Comparison of ENCODE assay signal across 8 cellular contexts in genomic region chr14:24436355-24437019, GRCh38. TPM values are rescaled to one million over a fixed set of nuclear protein-coding genes. Genes with fewer than 3 reads are reported as not detected.
A peak's percentile ranks its signal among the peaks of the same experiment; 100 is the strongest.
DNase-seq lines count a peak whose midpoint lies in the region; ATAC-seq and TF ChIP-seq lines count a peak whose summit lies in the region.

No MANE protein-coding gene starts in this region.

- H3K4me3 ChIP-seq in lower lobe of right lung: no peak overlapping the region

- DNase-seq in CD4-positive, alpha-beta T cell: peak in 3 of 10 experiments; percentile 29 to 32 (median 29)
- DNase-seq in NCI-H1092 (lab: John Stamatoyannopoulos, UW): peak; percentile 39
- peak; percentile 26 to 70 for DNase-seq in SW 1271 (lab: John Stamatoyannopoulos, UW)
- no peak for DNase-seq in lower lobe of right lung
- DNase-seq in substantia nigra (lab: John Stamatoyannopoulos, UW): peak in 16 of 49 donors; percentile 17 to 55 (median 35)

- peak; percentile 62 for TF ChIP-seq CTCF in CD4-positive, alpha-beta T cell (IDR thresholded peaks at IDR 0.05)
- TF ChIP-seq CTCF in lower lobe of right lung (IDR thresholded peaks at IDR 0.05): peak; percentile 76

- H3K27me3 Mint-ChIP-seq in CD4-positive, alpha-beta T cell: no peaks in the 10 kb centered on the region
- H3K27me3 Mint-ChIP-seq in dendritic cell treated with granulocyte-macrophage colony-stimulating factor and Interleukin-4, amounts not matched to agents 40 ng/mL and 50 ng/mL, for 4 days: no peaks in the 10 kb centered on the region

- intact Hi-C loops in CD4-positive, alpha-beta T cell (cut with DNase I, micrococcal nuclease): loop anchor here (1.0 to 10.0 kb wide), 5 partner anchors 71 to 422 kb away; partner anchors contain the start of genes DCAF11 (in 1 of the 2) and NRL (in 1 of the 2)
- intact Hi-C loops in dendritic cell treated with granulocyte-macrophage colony-stimulating factor and Interleukin-4, amounts not matched to agents 40 ng/mL and 50 ng/mL, for 4 days (cut with micrococcal nuclease): loop anchor here (1.0 kb wide), 1 partner anchor 103 kb away; no protein-coding TSS in a partner anchor
- intact Hi-C loops in lower lobe of right lung (cut with DNase I): loop anchor here (5.0 kb wide), 1 partner anchor 109 kb away; no protein-coding TSS in a partner anchor

- POLR2A ChIA-PET in CD4-positive, alpha-beta T cell (lab: Charles Lee): interaction anchor here (0.8 to 10.8 kb wide), 9 partner anchors 9 to 223 kb away, joined by 3 to 270 read pairs (median 5); partner anchors contain the start of genes ADCY4, CHMP4A, CIDEB and NYNRIN

- peaks cover 90% of the 10 kb centered on the region for H3K36me3 ChIP-seq in lower lobe of right lung

- peaks cover 78% of the 10 kb centered on the region for H3K4me1 Mint-ChIP-seq in CD4-positive, alpha-beta T cell (ENCODE audit: low read depth)
- peaks cover 89% of the 10 kb centered on the region for H3K4me1 Mint-ChIP-seq in dendritic cell treated with granulocyte-macrophage colony-stimulating factor and Interleukin-4, amounts not matched to agents 40 ng/mL and 50 ng/mL, for 4 days (ENCODE audit: low read depth)

- H3K4me1 ChIP-seq in lower lobe of right lung: peaks cover 71% of the 10 kb centered on the region

- peak overlapping the region; percentile 68 for H3K4me3 Mint-ChIP-seq in CD4-positive, alpha-beta T cell
- peak overlapping the region; percentile 2 for H3K4me3 Mint-ChIP-seq in dendritic cell treated with granulocyte-macrophage colony-stimulating factor and Interleukin-4, amounts not matched to agents 40 ng/mL and 50 ng/mL, for 4 days

- H3K27ac Mint-ChIP-seq in CD4-positive, alpha-beta T cell: peak overlapping the region; percentile 68
- peak overlapping the region; percentile 82 for H3K27ac Mint-ChIP-seq in dendritic cell treated with granulocyte-macrophage colony-stimulating factor and Interleukin-4, amounts not matched to agents 40 ng/mL and 50 ng/mL, for 4 days

- H3K27me3 ChIP-seq in CD4-positive, alpha-beta T cell (ENCODE audit: control insufficient read depth, insufficient read depth, low read length): no peaks in the 10 kb centered on the region
- H3K27me3 ChIP-seq in lower lobe of right lung (ENCODE audit: low read depth): no peaks in the 10 kb centered on the region

- H3K9me3 Mint-ChIP-seq in CD4-positive, alpha-beta T cell: no peaks in the 10 kb centered on the region
- H3K9me3 Mint-ChIP-seq in dendritic cell treated with granulocyte-macrophage colony-stimulating factor and Interleukin-4, amounts not matched to agents 40 ng/mL and 50 ng/mL, for 4 days: no peaks in the 10 kb centered on the region

- H3K9me3 ChIP-seq in CD4-positive, alpha-beta T cell (ENCODE audit: control insufficient read depth, low read length): no peaks in the 10 kb centered on the region
- no peaks in the 10 kb centered on the region for H3K9me3 ChIP-seq in lower lobe of right lung

- H3K27ac ChIP-seq in CD4-positive, alpha-beta T cell (ENCODE audit: low read depth, low read length): no peak overlapping the region
- peak overlapping the region; percentile 70 for H3K27ac ChIP-seq in lower lobe of right lung
- peak overlapping the region; percentile 40 for H3K27ac ChIP-seq in substantia nigra (ENCODE audit: low read depth, low read length, poor library complexity, severe bottlenecking)

- CTCF ChIA-PET in CD4-positive, alpha-beta T cell (lab: Charles Lee): interaction anchor here (0.6 to 3.6 kb wide), 16 partner anchors 9 to 276 kb away, joined by 3 to 64 read pairs (median 4); partner anchors contain the start of genes ADCY4, IRF9 and TINF2

- peaks cover 90% of the 10 kb centered on the region for H3K36me3 Mint-ChIP-seq in CD4-positive, alpha-beta T cell (ENCODE audit: low read depth)
- peaks cover 98% of the 10 kb centered on the region for H3K36me3 Mint-ChIP-seq in dendritic cell treated with granulocyte-macrophage colony-stimulating factor and Interleukin-4, amounts not matched to agents 40 ng/mL and 50 ng/mL, for 4 days (ENCODE audit: low read depth)

- ATAC-seq in CD4-positive, alpha-beta T cell (ENCODE audit: poor library complexity): peak; percentile 54
- peak; percentile 41 for ATAC-seq in GM18907 (IDR thresholded peaks at IDR 0.05; ENCODE audit: unreplicated experiment)
- peak; percentile 58 to 61 for ATAC-seq in lower lobe of right lung
- ATAC-seq in HG02571 (IDR thresholded peaks at IDR 0.05; ENCODE audit: unreplicated experiment): no peak

RNA-seq across cellular contexts. Expression of gene SDR39U1, which starts 6.1 kb away (rescaled TPM):
- 10 to 100 TPM; 71.7 to 74.7 TPM for total RNA-seq in CD4-positive, alpha-beta T cell
- total RNA-seq in lower lobe of right lung: 61.6 TPM

RNA-seq across cellular contexts. Expression of gene KHNYN, which starts 6.7 kb away (rescaled TPM):
- 100 to 1,000 TPM; 170 to 173 TPM for total RNA-seq in CD4-positive, alpha-beta T cell
- 61.4 TPM for total RNA-seq in lower lobe of right lung

RNA-seq across cellular contexts. Expression of gene CBLN3, which starts 7.0 kb away (rescaled TPM):
- total RNA-seq in CD4-positive, alpha-beta T cell: 1 to 10 TPM; 1.6 to 1.7 TPM
- 2.3 TPM for total RNA-seq in lower lobe of right lung

RNA-seq across cellular contexts. Expression of gene NYNRIN, which starts 37.7 kb away (rescaled TPM):
- under 1 TPM; 0.08 to 0.25 TPM for total RNA-seq in CD4-positive, alpha-beta T cell
- 17.9 TPM for total RNA-seq in lower lobe of right lung
